ENCODE assay signal across 18 cellular contexts in genomic region chr6:131931063-131931745, GRCh38. TPM values are rescaled to one million over a fixed set of nuclear protein-coding genes. Genes with fewer than 3 reads are reported as not detected.
A peak's percentile ranks its signal among the peaks of the same experiment; 100 is the strongest.
DNase-seq lines count a peak whose midpoint lies in the region; ATAC-seq and TF ChIP-seq lines count a peak whose summit lies in the region.
"Had no signal": no experiment of that assay in that cellular context is flagged by ENCODE, and none has a peak within 500 bp of the region (broad histone marks: within the 10 kb centered on the region; RNA-seq: fewer than 3 reads in every experiment).

No MANE protein-coding gene starts in this region.

- no peaks in the 10 kb centered on the region for H3K4me1 Mint-ChIP-seq in naive thymus-derived CD8-positive, alpha-beta T cell
- H3K4me1 Mint-ChIP-seq: CD4-positive, alpha-beta memory T cell had no signal

- H3K27me3 ChIP-seq in right lobe of liver, result no peaks in the 10 kb centered on the region
- H3K27me3 ChIP-seq: SJSA1 had no signal

- H3K4me3 ChIP-seq in right lobe of liver, result no peak overlapping the region
- H3K4me3 ChIP-seq: SJSA1 had no signal

- no peak overlapping the region for H3K4me3 Mint-ChIP-seq in naive thymus-derived CD8-positive, alpha-beta T cell
- H3K4me3 Mint-ChIP-seq: CD4-positive, alpha-beta memory T cell had no signal

- no peaks in the 10 kb centered on the region for H3K36me3 ChIP-seq in right lobe of liver
- H3K36me3 ChIP-seq: BE2C, SJSA1 had no signal

- 4% methylated on average over 2 of the region's 2 CpGs for WGBS in right lobe of liver (ENCODE audit: insufficient coverage, low coverage, low lambda C conversion rate, missing lambda C conversion rate)

- no peak overlapping the region for H3K27ac Mint-ChIP-seq in naive thymus-derived CD8-positive, alpha-beta T cell
- H3K27ac Mint-ChIP-seq: CD4-positive, alpha-beta memory T cell had no signal

- no peak for TF ChIP-seq POLR2A in right lobe of liver (IDR thresholded peaks at IDR 0.05)

- peaks cover 5 to 45% (median 10%) of the 10 kb centered on the region in 5 donors for H3K27me3 Mint-ChIP-seq in naive thymus-derived CD8-positive, alpha-beta T cell

- H3K9me3 Mint-ChIP-seq in naive thymus-derived CD8-positive, alpha-beta T cell, result no peaks in the 10 kb centered on the region
- H3K9me3 Mint-ChIP-seq: CD4-positive, alpha-beta memory T cell had no signal

- no peak for TF ChIP-seq CTCF in right lobe of liver (IDR thresholded peaks at IDR 0.05)

- ATAC-seq in right lobe of liver (peak; percentile 71 to 86 (median 76)), HG03469 (IDR thresholded peaks at IDR 0.05; ENCODE audit: unreplicated experiment) (no peak), GM19023 (IDR thresholded peaks at IDR 0.05; ENCODE audit: unreplicated experiment) (no peak)
- ATAC-seq in naive thymus-derived CD8-positive, alpha-beta T cell, result no peak

- H3K4me1 ChIP-seq in right lobe of liver, result peaks cover 0 to 12% (median 5%) of the 10 kb centered on the region in 4 donors
- H3K4me1 ChIP-seq: BE2C had no signal

- DNase-seq in NCI-H524 treated with DMSO at 0.1 percent for 48 hours (lab: John Stamatoyannopoulos, UW) (peak; percentile 9), fibroblast of gingiva (ENCODE audit: low read depth) (peak; percentile 56), right lobe of liver (no peak), NCI-H2196 (lab: John Stamatoyannopoulos, UW; ENCODE audit: unreplicated experiment) (no peak)
- no peak for DNase-seq in naive thymus-derived CD8-positive, alpha-beta T cell
- DNase-seq: BE2C; CD4-positive, alpha-beta memory T cell; DND-41; H7; Kasumi-1; NCI-H1417; NCI-H2029; NCI-H2171 treated with DMSO at 0.1 percent for 48 hours; NCI-H510A; OCI-M1 had no signal

- no peaks in the 10 kb centered on the region for H3K9me3 ChIP-seq in right lobe of liver
- H3K9me3 ChIP-seq: BE2C, SJSA1 had no signal

- intact Hi-C loops in right lobe of liver (cut with DNase I), result no loop called here

- H3K36me3 Mint-ChIP-seq in naive thymus-derived CD8-positive, alpha-beta T cell, result no peaks in the 10 kb centered on the region
- H3K36me3 Mint-ChIP-seq: CD4-positive, alpha-beta memory T cell had no signal

- H3K27ac ChIP-seq in right lobe of liver, result no peak overlapping the region
- H3K27ac ChIP-seq: SJSA1 had no signal

- POLR2A ChIA-PET in naive thymus-derived CD8-positive, alpha-beta T cell (lab: Charles Lee), result interaction anchor here (0.5 kb wide), 1 partner anchor 243 kb away, joined by 4 read pairs; no protein-coding TSS in a partner anchor

RNA-seq across cellular contexts. Expression of gene CCN2, which starts 20.0 kb away (rescaled TPM):
- 10 to 100 TPM in 5 of 6 experiments, 1 to 10 TPM in 1; 3.4 to 82.9 (median 54.3) TPM for total RNA-seq in right lobe of liver
- total RNA-seq in naive thymus-derived CD8-positive, alpha-beta T cell, result under 1 TPM in 1 of 2 experiments, not detected in 1; 0.41 TPM
- polyA plus RNA-seq in naive thymus-derived CD8-positive, alpha-beta T cell, result not detected
- total RNA-seq: CD4-positive, alpha-beta memory T cell had no signal
- polyA plus RNA-seq: CD4-positive, alpha-beta memory T cell had no signal

Comparison
In these comparisons a context has a peak if more than half of its experiments do, and no peak if none do; other contexts are left out.
1. DNase-seq: peak in NCI-H524 treated with DMSO at 0.1 percent for 48 hours (single experiment) and fibroblast of gingiva (single experiment); none in right lobe of liver (0 of 3), naive thymus-derived CD8-positive, alpha-beta T cell (0 of 10) and NCI-H2196 (single experiment).
2. ATAC-seq: peak in right lobe of liver (4 of 4); none in naive thymus-derived CD8-positive, alpha-beta T cell (0 of 2), HG03469 (single experiment) and GM19023 (single experiment).